1 cellular context compared by ENCODE assay signal in genomic region chr13:23999411-23999810, GRCh38.
TF ChIP-seq lines count a peak whose summit lies in the region.

No MANE protein-coding gene starts in this region.

TF ChIP-seq in GM23338, 12 proteins besides CTCF, POLR2A, EP300 and RAD21 (continued from another document):
- no peak for TF ChIP-seq REST (IDR thresholded peaks at IDR 0.05; ENCODE audit: unreplicated experiment)
- TF ChIP-seq EZH2phosphoT487 (IDR thresholded peaks at IDR 0.05; ENCODE audit: unreplicated experiment): no peak
